ENCODE assay signal across 26 cellular contexts in the genomic region with DNA sequence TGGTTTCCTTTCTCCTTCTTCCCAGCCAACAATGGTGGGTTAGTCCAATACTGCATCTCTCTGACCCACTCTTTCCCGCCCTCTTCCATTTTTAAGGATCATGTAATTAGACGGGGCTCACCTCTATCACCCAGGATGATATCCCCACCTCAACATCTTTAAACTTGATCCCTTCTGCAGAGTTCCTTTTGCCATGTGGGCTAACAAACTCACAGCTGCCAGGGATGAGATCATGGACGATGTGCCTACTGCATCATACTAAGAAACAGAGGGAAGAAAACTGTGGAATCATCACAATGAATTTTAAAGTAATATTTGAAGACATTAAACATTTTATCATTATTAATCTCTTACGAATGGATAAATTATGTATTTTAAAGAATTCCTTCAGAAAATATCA.
"Had no signal": no experiment of that assay in that cellular context is flagged by ENCODE, and none has a peak within 500 bp of the region (broad histone marks: within the 10 kb centered on the region; RNA-seq: fewer than 3 reads in every experiment).

No MANE protein-coding gene starts in this region.

- H3K27ac ChIP-seq: coronary artery, foreskin keratinocyte, gastroesophageal sphincter, heart left ventricle, hepatocyte, left lung, neutrophil, parathyroid adenoma, right lobe of liver, suprapubic skin, transverse colon, upper lobe of right lung, uterus had no signal

- H3K4me3 ChIP-seq: coronary artery, gastroesophageal sphincter, heart left ventricle, hepatocyte, left lung, right lobe of liver, smooth muscle cell, suprapubic skin, transverse colon, upper lobe of right lung, uterus had no signal

- H2AFZ ChIP-seq: hepatocyte, parathyroid adenoma had no signal

- H3K27me3 ChIP-seq: gastroesophageal sphincter, hepatocyte, left lung, upper lobe of right lung, uterus had no signal

- ATAC-seq: effector memory CD8-positive, alpha-beta T cell; foreskin keratinocyte; gastroesophageal sphincter; heart left ventricle; left cardiac atrium; left lung; natural killer cell; right lobe of liver; stimulated activated naive CD8-positive, alpha-beta T cell treated with anti-CD3 and anti-CD28 coated beads, Interleukin-15, amount 100 ng/mL, for 72 hours; upper lobe of right lung had no signal

- H3K4me2 ChIP-seq: hepatocyte, smooth muscle cell had no signal

- H3K4me1 ChIP-seq: left lung, parathyroid adenoma, right lobe of liver, transverse colon, upper lobe of right lung, uterus had no signal

- DNase-seq: dermis blood vessel endothelial cell; effector memory CD8-positive, alpha-beta T cell; foreskin keratinocyte; heart left ventricle; left cardiac atrium; left lung; mesendoderm; midbrain; natural killer cell; right lobe of liver; stimulated activated CD4-positive, alpha-beta T cell treated with anti-CD3 and anti-CD28 coated beads, Interleukin-12 subunit alpha, Interleukin-12 subunit beta, amount 100 ng/mL, for 4 hours; stimulated activated CD4-positive, alpha-beta T cell treated with anti-CD3 and anti-CD28 coated beads, Interleukin-1b, Interleukin-23, amount 100 ng/mL, for 48 hours; stimulated activated CD4-positive, alpha-beta T cell treated with anti-CD3 and anti-CD28 coated beads, Interleukin-4, amount 100 ng/mL, for 1 hour; stimulated activated CD8-positive, alpha-beta memory T cell treated with anti-CD3 and anti-CD28 coated beads, Interleukin-4, amount 100 ng/mL, for 48 hours; stimulated activated naive CD4-positive, alpha-beta T cell; stimulated activated naive CD8-positive, alpha-beta T cell treated with anti-CD3 and anti-CD28 coated beads, Interleukin-15, amount 100 ng/mL, for 72 hours; transverse colon; upper lobe of right lung; uterus had no signal

- H3K36me3 ChIP-seq: gastroesophageal sphincter, heart left ventricle, left lung, neutrophil, right lobe of liver, suprapubic skin, transverse colon, upper lobe of right lung, uterus had no signal

- H3K9ac ChIP-seq: parathyroid adenoma had no signal

- H3K79me2 ChIP-seq: hepatocyte, parathyroid adenoma had no signal

- H3K9me3 ChIP-seq: gastroesophageal sphincter, heart left ventricle, left lung, neutrophil, right lobe of liver, suprapubic skin, transverse colon, upper lobe of right lung, uterus had no signal
